ENCODE assay signal across 8 cellular contexts in the genomic region with DNA sequence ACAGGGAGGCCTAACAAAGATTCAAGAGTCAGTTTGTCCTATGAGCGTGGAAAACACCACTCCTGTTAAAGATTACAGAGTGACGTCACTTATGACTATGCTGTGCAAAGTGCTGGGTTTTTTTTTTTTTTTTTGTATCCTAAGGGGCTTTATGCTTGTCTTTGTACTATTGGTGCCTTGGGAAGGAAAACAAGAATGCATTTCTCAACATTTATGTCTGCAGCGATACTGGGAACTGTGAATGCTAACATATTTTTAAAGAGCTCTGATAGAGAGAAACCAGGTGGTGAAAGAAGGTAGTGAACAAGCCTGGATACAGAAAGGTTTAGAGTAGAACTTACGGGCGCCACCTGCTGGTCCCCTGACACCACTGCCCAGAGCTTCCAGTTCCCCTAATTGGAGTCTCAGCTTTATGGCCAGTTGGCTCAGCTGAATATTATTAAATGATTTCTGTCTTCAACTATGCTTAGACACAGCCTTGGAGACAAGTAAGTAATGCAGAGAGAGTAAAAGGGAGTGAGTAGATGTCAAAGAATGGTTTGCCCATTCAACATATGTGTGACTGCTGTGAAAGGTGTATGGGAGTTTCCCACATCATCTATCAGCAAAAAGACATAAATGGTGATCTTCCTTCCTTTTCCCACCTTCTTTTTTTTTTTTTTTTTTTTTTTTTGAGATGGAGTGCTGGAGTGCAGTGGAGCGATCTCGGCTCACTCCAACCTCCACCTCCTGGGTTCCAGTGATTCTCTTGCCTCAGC.
DNase-seq lines count a peak whose midpoint lies in the region; ATAC-seq, FAIRE-seq and TF ChIP-seq lines count a peak whose summit lies in the region.

No MANE protein-coding gene starts in this region.

- H3K9me3 Mint-ChIP-seq in activated B cell treated with CpG ODN at 0.5 μM for 24 hours: no peaks in the 10 kb centered on the region

- dilution Hi-C loops in mammary epithelial cell (cut with HindIII; ENCODE audit: low sequenced_read_pairs) (loop anchor here (25.0 kb wide), 1 partner anchor 1220 kb away; no protein-coding TSS in a partner anchor), keratinocyte (cut with MboI; ENCODE audit: extremely low pct_ligation_motif_present, low sequenced_read_pairs) (no loop called here)

- H3K4me3 ChIP-seq in mammary epithelial cell (replicated peaks in 1 of 3; ENCODE audit: insufficient read depth in 1 of 3, low read depth in 2 of 3, low read length in 3 of 3): no peak overlapping the region
- no peak overlapping the region for H3K4me3 ChIP-seq in keratinocyte (ENCODE audit: control insufficient read depth in 2 of 3, extremely low read depth in 1 of 3, insufficient read depth in 2 of 3, low read depth in 1 of 3, low read length in 3 of 3)

- H3K27me3 Mint-ChIP-seq in activated B cell treated with CpG ODN at 0.5 μM for 24 hours: peaks cover 3% of the 10 kb centered on the region

- H3K79me2 ChIP-seq in mammary epithelial cell (ENCODE audit: insufficient read depth, low read length) (no peaks in the 10 kb centered on the region), keratinocyte (ENCODE audit: control insufficient read depth, insufficient read depth, low read length) (no peaks in the 10 kb centered on the region)

- no TSS peak for BruUV-seq in mammary epithelial cell (replicated peaks; lab: Mats Ljungman, UMichigan)

- peaks cover 4% of the 10 kb centered on the region for H3K4me1 ChIP-seq in mammary epithelial cell (ENCODE audit: insufficient read depth, low read length)
- peaks cover 4% of the 10 kb centered on the region for H3K4me1 ChIP-seq in keratinocyte (ENCODE audit: control insufficient read depth, extremely low read depth, insufficient read depth, low read length)

- in situ Hi-C loops in mammary epithelial cell (cut with MboI; ENCODE audit: low sequenced_read_pairs in 2 of 2): loop anchor here (10.0 to 25.0 kb wide), 2 partner anchors 283 to 645 kb away; no protein-coding TSS in a partner anchor

- no peak overlapping the region for H3K27ac ChIP-seq in mammary epithelial cell (ENCODE audit: insufficient read depth, low read depth, low read length)
- no peak overlapping the region for H3K27ac ChIP-seq in keratinocyte (ENCODE audit: control insufficient read depth, insufficient read depth, low read length)

- WGBS in mammary epithelial cell (ENCODE audit: low coverage, missing lambda C conversion rate): 50% methylated on average over 7 of the region's 7 CpGs

- peak; percentile 46 for FAIRE-seq in keratinocyte (lab: Jason Lieb, UNC)

- H3K36me3 ChIP-seq in mammary epithelial cell (ENCODE audit: insufficient read depth, low read length) (no peaks in the 10 kb centered on the region), keratinocyte (ENCODE audit: control insufficient read depth in 2 of 2, extremely low read depth in 1 of 2, insufficient read depth in 2 of 2, low read length in 2 of 2) (no peaks in the 10 kb centered on the region)

- no peak overlapping the region for H2AFZ ChIP-seq in mammary epithelial cell (ENCODE audit: low read depth, low read length)
- H2AFZ ChIP-seq in keratinocyte (ENCODE audit: control insufficient read depth, low read length): no peak overlapping the region

- peak; percentile 84 for DNase-seq in AG08395 (ENCODE audit: low spot score)
- peak; percentile 65 for DNase-seq in NCI-H2196 treated with DMSO at 0.1 percent for 48 hours (lab: John Stamatoyannopoulos, UW; ENCODE audit: unreplicated experiment)
- peak; percentile 60 for DNase-seq in activated B cell treated with CpG ODN at 0.5 μM for 24 hours
- DNase-seq in mammary epithelial cell: peak; percentile 61
- DNase-seq in keratinocyte (ENCODE audit: low read depth, low spot score): no peak
- peak; percentile 78 for DNase-seq in stimulated activated CD4-positive, alpha-beta T cell treated with anti-CD3 and anti-CD28 coated beads, Interleukin-1b, Interleukin-23, amount 100 ng/mL, for 48 hours

- peak overlapping the region; percentile 39 for H3K27ac Mint-ChIP-seq in activated B cell treated with CpG ODN at 0.5 μM for 24 hours

- CTCF ChIA-PET in activated B cell treated with CpG ODN at 0.5 μM for 24 hours (lab: Charles Lee): interaction anchor here (0.6 to 4.5 kb wide), 34 partner anchors 8 to 1524 kb away, joined by 3 to 104 read pairs (median 4); no protein-coding TSS in a partner anchor
- CTCF ChIA-PET in mammary epithelial cell (lab: Charles Lee; ENCODE audit: low non-redundant PET): interaction anchor here (0.6 to 1.1 kb wide), 6 partner anchors 48 to 1194 kb away, joined by 3 to 6 read pairs (median 3); no protein-coding TSS in a partner anchor

- H3K36me3 Mint-ChIP-seq in activated B cell treated with CpG ODN at 0.5 μM for 24 hours (ENCODE audit: low read depth): no peaks in the 10 kb centered on the region

- H3K9ac ChIP-seq in mammary epithelial cell (ENCODE audit: insufficient read depth, low read length) (no peak overlapping the region), keratinocyte (ENCODE audit: control insufficient read depth, extremely low read depth, insufficient read depth, low read length) (no peak overlapping the region)

- peaks cover 5% of the 10 kb centered on the region for H3K4me1 Mint-ChIP-seq in activated B cell treated with CpG ODN at 0.5 μM for 24 hours

- POLR2A ChIA-PET in activated B cell treated with CpG ODN at 0.5 μM for 24 hours (lab: Charles Lee): interaction anchor here (0.7 to 1.3 kb wide), 4 partner anchors 19 to 743 kb away, joined by 5 to 10 read pairs (median 6); no protein-coding TSS in a partner anchor

- H3K9me3 ChIP-seq in mammary epithelial cell (replicated peaks; ENCODE audit: insufficient read depth, low read length) (no peaks in the 10 kb centered on the region), keratinocyte (ENCODE audit: control insufficient read depth, low read depth, low read length) (no peaks in the 10 kb centered on the region)

- H3K4me3 Mint-ChIP-seq in activated B cell treated with CpG ODN at 0.5 μM for 24 hours: peak overlapping the region; percentile 48

- TF ChIP-seq CTCF in activated B cell treated with CpG ODN at 0.5 μM for 24 hours (IDR thresholded peaks at IDR 0.05) (peak; percentile 60), mammary epithelial cell (conservative IDR thresholded peaks at IDR 0.05 in 1 of 2, IDR thresholded peaks at IDR 0.05 in 1 of 2; ENCODE audit: extremely low read depth in 1 of 2, insufficient read depth in 1 of 2, low read depth in 1 of 2, low read length in 2 of 2) (peak; percentile 87 to 96), keratinocyte (optimal IDR thresholded peaks at IDR 0.05 in 1 of 3, IDR thresholded peaks at IDR 0.05 in 1 of 3, conservative IDR thresholded peaks at IDR 0.05 in 1 of 3; ENCODE audit: extremely low read depth in 1 of 3, insufficient read depth in 2 of 3, low read length in 3 of 3) (peak; percentile 83 to 91 (median 90))

- intact Hi-C loops in activated B cell treated with CpG ODN at 0.5 μM for 24 hours (cut with micrococcal nuclease): loop anchor here (1.0 to 5.0 kb wide), 9 partner anchors 18 to 1525 kb away; partner anchors contain the start of gene CFAP20DC
- intact Hi-C loops in mammary epithelial cell (cut with micrococcal nuclease): loop anchor here (1.0 to 5.0 kb wide), 8 partner anchors 39 to 1217 kb away; no protein-coding TSS in a partner anchor

- ATAC-seq in GM18868 (IDR thresholded peaks at IDR 0.05; ENCODE audit: unreplicated experiment): peak; percentile 100
- peak; percentile 97 for ATAC-seq in HG03095 (IDR thresholded peaks at IDR 0.05; ENCODE audit: unreplicated experiment)
- ATAC-seq in activated B cell treated with CpG ODN at 0.5 μM for 24 hours (ENCODE audit: low read depth): peak; percentile 99

- H3K27me3 ChIP-seq in mammary epithelial cell (ENCODE audit: insufficient read depth, low read length) (no peaks in the 10 kb centered on the region), keratinocyte (ENCODE audit: control insufficient read depth, extremely low read depth, insufficient read depth, low read length) (no peaks in the 10 kb centered on the region)

- H4K20me1 ChIP-seq in mammary epithelial cell (ENCODE audit: insufficient read depth, low read length): no peaks in the 10 kb centered on the region
- H4K20me1 ChIP-seq in keratinocyte (ENCODE audit: control insufficient read depth, extremely low read depth, insufficient read depth, low read length): no peaks in the 10 kb centered on the region

- H3K4me2 ChIP-seq in mammary epithelial cell (ENCODE audit: insufficient read depth, low read depth, low read length) (no peak overlapping the region), keratinocyte (ENCODE audit: control insufficient read depth, extremely low read depth, insufficient read depth, low read depth, low read length) (peak overlapping the region; percentile 58)

- no peaks in the 10 kb centered on the region for H3K9me1 ChIP-seq in keratinocyte (ENCODE audit: control insufficient read depth, extremely low read depth, insufficient read depth, low read length)
